In the genomic region with DNA sequence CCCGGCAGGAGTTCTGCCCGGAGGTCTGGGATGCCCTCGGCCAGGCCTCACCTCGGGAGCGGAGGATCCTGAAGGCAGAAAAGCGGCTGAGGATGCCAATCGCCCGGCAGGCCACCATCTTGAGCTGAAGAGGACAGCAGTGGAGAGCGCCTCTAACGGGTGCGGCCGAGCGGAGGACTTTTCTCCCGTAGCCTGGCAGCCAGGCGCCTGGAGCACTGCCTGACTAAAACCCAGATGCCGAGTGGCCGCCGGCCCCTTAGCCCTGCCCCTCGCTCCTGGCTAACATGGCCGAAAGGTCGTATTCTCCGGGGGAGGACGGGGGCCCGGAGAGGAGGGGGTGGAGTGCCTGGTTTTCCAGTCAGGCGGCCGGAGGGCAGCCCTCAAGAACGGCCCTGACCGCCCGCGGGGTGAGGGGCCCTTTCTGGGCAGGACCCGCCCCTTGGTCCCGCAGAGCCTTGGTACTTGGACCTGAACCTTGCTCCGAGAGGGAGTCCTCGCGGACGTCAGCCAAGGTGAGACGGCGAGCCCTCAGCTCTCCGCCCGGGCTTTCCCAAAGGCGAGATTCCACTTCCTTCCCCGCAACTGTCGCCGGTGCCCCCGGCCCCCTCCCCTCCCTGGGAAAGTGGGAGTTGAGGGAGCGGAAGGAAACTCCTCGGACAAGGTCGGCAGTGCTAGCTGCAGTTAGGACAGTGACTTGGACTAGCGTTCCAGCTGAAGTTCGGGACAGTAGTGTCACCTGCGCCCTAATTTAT, we compare ENCODE assay signal across 8 cellular contexts. TPM values are rescaled to one million over a fixed set of nuclear protein-coding genes. Genes with fewer than 3 reads are reported as not detected.
DNase-seq lines count a peak whose midpoint lies in the region; ATAC-seq and TF ChIP-seq lines count a peak whose summit lies in the region.

Gene HADHA, minus strand, starts transcription at position 154 of the 752 bp plus-strand sequence. Its CDS starts 36 bp downstream, at position 118.
Gene HADHB, plus strand, starts transcription at position 461 of the 752 bp plus-strand sequence. CDS start 9,316 bp downstream, outside the sequence.

- H2AFZ ChIP-seq in SK-N-SH (ENCODE audit: low read depth), result peak within 1 kb of the TSS; percentile 97

- peak within 1 kb of the TSS; percentile 91 to 98 for H3K27ac ChIP-seq in SK-N-SH (ENCODE audit: low read depth in 2 of 2, low read length in 1 of 2)
- peak within 1 kb of the TSS; percentile 94 to 97 for H3K27ac ChIP-seq in testis

- CTCF ChIA-PET in HEK293T (lab: Yijun Ruan, JAX) (interaction anchor here (0.9 kb wide), 1 partner anchor 826 kb away, joined by 3 read pairs; the partner anchor contains the start of gene OST4), SK-N-SH (lab: Yijun Ruan, JAX) (interaction anchor here (1.0 to 1.9 kb wide), 7 partner anchors 68 to 501 kb away, joined by 3 to 6 read pairs (median 4); partner anchors contain the start of gene SELENOI)

- peaks cover 96% of the 10 kb centered on the region for H3K79me2 ChIP-seq in SK-N-SH (ENCODE audit: insufficient read depth)

- no peak for TF ChIP-seq POLR2A in testis (IDR thresholded peaks at IDR 0.05)

- H3K4me2 ChIP-seq in SK-N-SH, result peak within 1 kb of the TSS; percentile 89

- DNase-seq in GM06990 (ENCODE audit: extremely low read depth, insufficient read length) (peak; percentile 92), HEK293T (ENCODE audit: extremely low spot score) (peak; percentile 82), NAMALWA (ENCODE audit: low spot score) (peak; percentile 89), SK-N-SH (peak; percentile 96), glomerular endothelial cell (ENCODE audit: extremely low read depth, low read depth, low spot score) (no peak), omental fat pad (ENCODE audit: low spot score) (peak; percentile 46), testis (peak; percentile 94)
- DNase-seq in activated naive CD4-positive, alpha-beta T cell treated with anti-CD3 and anti-CD28 coated beads, Interleukin-2, amount 50 U/mL, for 16 hours, result peak; percentile 87

- no peaks in the 10 kb centered on the region for H3K9me2 ChIP-seq in SK-N-SH

- H3K4me1 ChIP-seq in SK-N-SH (ENCODE audit: control insufficient read depth in 1 of 2, insufficient read depth in 2 of 2, low read depth in 1 of 2, low read length in 1 of 2) (peaks cover 9 to 11% of the 10 kb centered on the region in 2 experiments; a peak in 3 of 4 replicates), testis (peaks cover 18% of the 10 kb centered on the region)

- TF ChIP-seq EP300 in SK-N-SH (IDR thresholded peaks at IDR 0.05; ENCODE audit: borderline replicate concordance in 1 of 2, low read depth in 1 of 2, low read length in 1 of 2), result no peak; a peak in 1 of 4 replicates

- intact Hi-C loops in testis (cut with DNase I; ENCODE audit: low total_unique reads), result no loop called here

- H3K27me3 ChIP-seq in GM06990 (replicated peaks; ENCODE audit: control insufficient read depth, insufficient read depth, low read length) (no peaks in the 10 kb centered on the region), SK-N-SH (ENCODE audit: insufficient read depth) (no peaks in the 10 kb centered on the region), testis (no peaks in the 10 kb centered on the region)

- H3K4me3 ChIP-seq in GM06990 (replicated peaks; ENCODE audit: low read depth, low read length), result peak within 1 kb of the TSS; percentile 97
- H3K4me3 ChIP-seq in SK-N-SH (ENCODE audit: low read depth in 2 of 2, low read length in 1 of 2), result peak within 1 kb of the TSS; percentile 83 to 91
- H3K4me3 ChIP-seq in testis, result peak within 1 kb of the TSS; percentile 92 to 93

- ATAC-seq in omental fat pad (ENCODE audit: low FRiP score), result peak; percentile 95

- WGBS in SK-N-SH (ENCODE audit: low lambda C conversion rate), result 3% methylated on average over 34 of the region's 51 CpGs
- 0 to 1% methylated on average over 14 to 43 of the region's 51 CpGs for WGBS in testis, 2 donors

- H4K20me1 ChIP-seq in SK-N-SH (ENCODE audit: insufficient read depth), result peaks cover 11% of the 10 kb centered on the region; the same call in 1 of the 2 replicates

- H3K36me3 ChIP-seq in GM06990 (ENCODE audit: control insufficient read depth, insufficient read depth, low read length), result no peaks in the 10 kb centered on the region
- no peaks in the 10 kb centered on the region for H3K36me3 ChIP-seq in SK-N-SH (replicated peaks in 1 of 2; ENCODE audit: control insufficient read depth in 1 of 2, insufficient read depth in 2 of 2, low read length in 1 of 2)
- no peaks in the 10 kb centered on the region for H3K36me3 ChIP-seq in testis (ENCODE audit: low read depth, missing control alignments)

- TF ChIP-seq CTCF in GM06990 (IDR thresholded peaks at IDR 0.05; ENCODE audit: insufficient read depth, low read length, poor library complexity, severe bottlenecking) (peak; percentile 39), SK-N-SH (IDR thresholded peaks at IDR 0.05) (peak; percentile 40), omental fat pad (IDR thresholded peaks at IDR 0.05) (no peak), testis (IDR thresholded peaks at IDR 0.05) (peak in 2 of 3 experiments; percentile 22 to 39)

- POLR2A ChIA-PET in HEK293T (lab: Yijun Ruan, JAX) (interaction anchor here (0.6 to 2.5 kb wide), 12 partner anchors 10 to 101 kb away, joined by 3 to 7 read pairs (median 3); partner anchors contain the start of gene SELENOI), SK-N-SH (lab: Yijun Ruan, JAX) (no interaction called here)

- H3K9ac ChIP-seq in SK-N-SH, result peak within 1 kb of the TSS; percentile 87

- H3F3A ChIP-seq in SK-N-SH (replicated peaks; ENCODE audit: insufficient read depth), result peaks cover 9% of the 10 kb centered on the region

- H3K9me3 ChIP-seq in SK-N-SH (no peaks in the 10 kb centered on the region), testis (no peaks in the 10 kb centered on the region)

- TF ChIP-seq RAD21 in SK-N-SH (IDR thresholded peaks at IDR 0.05; ENCODE audit: low read length), result no peak

TF ChIP-seq in HEK293T, 16 proteins besides CTCF, POLR2A, EP300 and RAD21:
- TF ChIP-seq LEF1 (IDR thresholded peaks at IDR 0.05; ENCODE audit: borderline replicate concordance) (no peak), ARNT (IDR thresholded peaks at IDR 0.05) (no peak), ELF4 (IDR thresholded peaks at IDR 0.05) (peak; percentile 29), TARDBP (IDR thresholded peaks at IDR 0.05) (no peak)
- TF ChIP-seq, protein P1, sequence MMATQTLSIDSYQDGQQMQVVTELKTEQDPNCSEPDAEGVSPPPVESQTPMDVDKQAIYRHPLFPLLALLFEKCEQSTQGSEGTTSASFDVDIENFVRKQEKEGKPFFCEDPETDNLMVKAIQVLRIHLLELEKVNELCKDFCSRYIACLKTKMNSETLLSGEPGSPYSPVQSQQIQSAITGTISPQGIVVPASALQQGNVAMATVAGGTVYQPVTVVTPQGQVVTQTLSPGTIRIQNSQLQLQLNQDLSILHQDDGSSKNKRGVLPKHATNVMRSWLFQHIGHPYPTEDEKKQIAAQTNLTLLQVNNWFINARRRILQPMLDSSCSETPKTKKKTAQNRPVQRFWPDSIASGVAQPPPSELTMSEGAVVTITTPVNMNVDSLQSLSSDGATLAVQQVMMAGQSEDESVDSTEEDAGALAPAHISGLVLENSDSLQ (IDR thresholded peaks at IDR 0.05), result 0 out of 2 replicates have a peak, but pooled peaks have one; percentile 1

TF ChIP-seq in SK-N-SH, 30 proteins besides CTCF, POLR2A, EP300 and RAD21 (continues in another document):
- TF ChIP-seq FOXJ3 (CRISPR knock-in tag; IDR thresholded peaks at IDR 0.05), result no peak
- TF ChIP-seq TEAD4 (IDR thresholded peaks at IDR 0.05; ENCODE audit: borderline replicate concordance, insufficient read depth), result 0 out of 2 replicates have a peak, but pooled peaks have one; percentile 5
- TF ChIP-seq POLR2AphosphoS5 (IDR thresholded peaks at IDR 0.05; ENCODE audit: low read depth, low read length), result peak; percentile 84
- TF ChIP-seq, protein P2, sequence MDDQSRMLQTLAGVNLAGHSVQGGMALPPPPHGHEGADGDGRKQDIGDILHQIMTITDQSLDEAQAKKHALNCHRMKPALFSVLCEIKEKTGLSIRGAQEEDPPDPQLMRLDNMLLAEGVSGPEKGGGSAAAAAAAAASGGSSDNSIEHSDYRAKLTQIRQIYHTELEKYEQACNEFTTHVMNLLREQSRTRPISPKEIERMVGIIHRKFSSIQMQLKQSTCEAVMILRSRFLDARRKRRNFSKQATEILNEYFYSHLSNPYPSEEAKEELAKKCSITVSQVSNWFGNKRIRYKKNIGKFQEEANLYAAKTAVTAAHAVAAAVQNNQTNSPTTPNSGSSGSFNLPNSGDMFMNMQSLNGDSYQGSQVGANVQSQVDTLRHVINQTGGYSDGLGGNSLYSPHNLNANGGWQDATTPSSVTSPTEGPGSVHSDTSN (IDR thresholded peaks at IDR 0.05), result no peak
- no peak for TF ChIP-seq NRF1 (IDR thresholded peaks at IDR 0.05; ENCODE audit: low read depth, low read length)
- TF ChIP-seq YY1 (IDR thresholded peaks at IDR 0.05; ENCODE audit: low read depth), result peak; percentile 91
- TF ChIP-seq GABPA (IDR thresholded peaks at IDR 0.05; ENCODE audit: low read depth), result peak; percentile 45; the same call in 1 of the 2 replicates
- TF ChIP-seq, protein P3, sequence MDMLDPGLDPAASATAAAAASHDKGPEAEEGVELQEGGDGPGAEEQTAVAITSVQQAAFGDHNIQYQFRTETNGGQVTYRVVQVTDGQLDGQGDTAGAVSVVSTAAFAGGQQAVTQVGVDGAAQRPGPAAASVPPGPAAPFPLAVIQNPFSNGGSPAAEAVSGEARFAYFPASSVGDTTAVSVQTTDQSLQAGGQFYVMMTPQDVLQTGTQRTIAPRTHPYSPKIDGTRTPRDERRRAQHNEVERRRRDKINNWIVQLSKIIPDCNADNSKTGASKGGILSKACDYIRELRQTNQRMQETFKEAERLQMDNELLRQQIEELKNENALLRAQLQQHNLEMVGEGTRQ (IDR thresholded peaks at IDR 0.05; ENCODE audit: borderline replicate concordance, low read depth, low read length), result no peak
- TF ChIP-seq CHD2 (IDR thresholded peaks at IDR 0.05; ENCODE audit: low read length, partially characterized antibody), result no peak
- TF ChIP-seq GATA2 (CRISPR knock-in tag; IDR thresholded peaks at IDR 0.05), result no peak
- no peak; the same call in 1 of the 2 replicates for TF ChIP-seq FOSL2 (IDR thresholded peaks at IDR 0.05; ENCODE audit: borderline replicate concordance, low read depth)
- no peak for TF ChIP-seq RFX5 (IDR thresholded peaks at IDR 0.05; ENCODE audit: low read length)

RNA-seq across cellular contexts. Expression of gene HADHA, which starts in this region (rescaled TPM):
- 64.3 and 69.9 TPM in 2 replicates for polyA plus RNA-seq in SK-N-SH (2012; rRNA removed)
- polyA plus RNA-seq in SK-N-SH (2012; cell fraction: cytosol; rRNA removed), result 70.6 and 71.0 TPM in 2 replicates
- polyA plus RNA-seq in SK-N-SH (2012; cell fraction: nucleus; rRNA removed), result 57.8 and 66.5 TPM in 2 replicates
- 144 and 152 TPM in 2 replicates for total RNA-seq in glomerular endothelial cell
- 100 to 1,000 TPM; 144 to 196 (median 159) TPM for total RNA-seq in omental fat pad
- 10 to 100 TPM; 93.7 to 98.8 TPM for total RNA-seq in testis
- polyA plus RNA-seq in testis (ENCODE audit: insufficient read depth, low read depth, low replicate concordance), result 161 TPM

RNA-seq across cellular contexts. Expression of gene HADHB, which starts in this region (rescaled TPM):
- polyA plus RNA-seq in SK-N-SH (2012; rRNA removed) (108 and 137 TPM in 2 replicates), testis (ENCODE audit: insufficient read depth, low read depth, low replicate concordance) (171 TPM)
- polyA plus RNA-seq in SK-N-SH (2012; cell fraction: cytosol; rRNA removed), result 133 and 137 TPM in 2 replicates
- polyA plus RNA-seq in SK-N-SH (2012; cell fraction: nucleus; rRNA removed), result 71.1 and 111 TPM in 2 replicates
- total RNA-seq in glomerular endothelial cell (110 and 123 TPM in 2 replicates), omental fat pad (100 to 1,000 TPM; 130 to 213 (median 167) TPM), testis (100 to 1,000 TPM; 142 to 168 TPM)

Comparison
In these comparisons a context has a peak if more than half of its experiments do, and no peak if none do; other contexts are left out.
1. CTCF ChIP-seq: peak in GM06990 (single experiment), SK-N-SH (single experiment) and testis (2 of 3); none in omental fat pad (0 of 3).
2. Peak in every context shown above with its lines, with median percentiles within 50 percentile points of each other: H3K4me3 ChIP-seq.